8 cellular contexts compared by ENCODE assay signal in genomic region chr20:44187054-44187762, GRCh38. TPM values are rescaled to one million over a fixed set of nuclear protein-coding genes. Genes with fewer than 3 reads are reported as not detected.
DNase-seq lines count a peak whose midpoint lies in the region; TF ChIP-seq lines count a peak whose summit lies in the region.

Gene JPH2, minus strand, starts transcription at chr20:44187188. Its CDS starts 483 bp downstream, at chr20:44186705.

- no peaks in the 10 kb centered on the region for H3K9me3 ChIP-seq in SJCRH30 (replicated peaks)

- H3K4me1 Mint-ChIP-seq in nephron progenitor cell, result peaks cover 57% of the 10 kb centered on the region

- peaks cover 23% of the 10 kb centered on the region for H3K4me1 ChIP-seq in SJCRH30

- H3K9me3 Mint-ChIP-seq in nephron progenitor cell, result no peaks in the 10 kb centered on the region

- peak within 1 kb of the TSS; percentile 63 for H3K4me3 ChIP-seq in SJCRH30
- H3K4me3 ChIP-seq in fibroblast of mammary gland (ENCODE audit: control insufficient read depth, low read depth, low read length), result peak within 1 kb of the TSS; percentile 40

- H3K36me3 ChIP-seq in SJCRH30, result no peaks in the 10 kb centered on the region

- peak within 1 kb of the TSS; percentile 93 for H3K27ac Mint-ChIP-seq in nephron progenitor cell

- peak within 1 kb of the TSS; percentile 82 for H3K4me3 Mint-ChIP-seq in nephron progenitor cell

- peak within 1 kb of the TSS; percentile 91 for H3K27ac ChIP-seq in SJCRH30

- no peaks in the 10 kb centered on the region for H3K36me3 Mint-ChIP-seq in nephron progenitor cell (ENCODE audit: low read depth)

- H3K27me3 Mint-ChIP-seq in nephron progenitor cell (ENCODE audit: low read depth, poor library complexity), result peaks cover 8% of the 10 kb centered on the region

- no peaks in the 10 kb centered on the region for H3K27me3 ChIP-seq in SJCRH30

- peak; percentile 90 for DNase-seq in Daoy (ENCODE audit: low read depth)
- peak; percentile 90 to 92 for DNase-seq in SJCRH30
- peak; percentile 51 for DNase-seq in fibroblast of mammary gland (ENCODE audit: low read depth)
- DNase-seq in nephron progenitor cell, result peak; percentile 67
- no peak for DNase-seq in SKM-1 treated with dmso at 0.1 percent for 144 hours (lab: John Stamatoyannopoulos, UW; ENCODE audit: unreplicated experiment)
- DNase-seq in hippocampal formation (lab: John Stamatoyannopoulos, UW), result no peak
- no peak for DNase-seq in stimulated activated CD4-positive, alpha-beta T cell treated with anti-CD3 and anti-CD28 coated beads, Interleukin-4, amount 100 ng/mL, for 4 hours
- no peak for DNase-seq in Ammon's horn (ENCODE audit: low spot score)

- TF ChIP-seq CTCF in fibroblast of mammary gland (conservative IDR thresholded peaks at IDR 0.05; ENCODE audit: control insufficient read depth, insufficient read depth, low read depth, low read length), result no peak
- no peak for TF ChIP-seq CTCF in nephron progenitor cell (IDR thresholded peaks at IDR 0.05)

RNA-seq across cellular contexts. Expression of gene JPH2, which starts in this region (rescaled TPM):
- total RNA-seq in Daoy (2014; rRNA removed; shearing (Covaris generic)), result 1.5 and 2.1 TPM in 2 replicates
- 6.7 and 7.4 TPM in 2 replicates for total RNA-seq in SJCRH30 (2014; rRNA removed; shearing (Covaris generic))

Comparison
In these comparisons a context has a peak if more than half of its experiments do, and no peak if none do; other contexts are left out.
1. DNase-seq: peak in Daoy (single experiment), SJCRH30 (2 of 2), fibroblast of mammary gland (single experiment) and nephron progenitor cell (single experiment); none in SKM-1 treated with dmso at 0.1 percent for 144 hours (single experiment), hippocampal formation (0 of 2), stimulated activated CD4-positive, alpha-beta T cell treated with anti-CD3 and anti-CD28 coated beads, Interleukin-4, amount 100 ng/mL, for 4 hours (0 of 2) and Ammon's horn (single experiment).